In the genomic region with DNA sequence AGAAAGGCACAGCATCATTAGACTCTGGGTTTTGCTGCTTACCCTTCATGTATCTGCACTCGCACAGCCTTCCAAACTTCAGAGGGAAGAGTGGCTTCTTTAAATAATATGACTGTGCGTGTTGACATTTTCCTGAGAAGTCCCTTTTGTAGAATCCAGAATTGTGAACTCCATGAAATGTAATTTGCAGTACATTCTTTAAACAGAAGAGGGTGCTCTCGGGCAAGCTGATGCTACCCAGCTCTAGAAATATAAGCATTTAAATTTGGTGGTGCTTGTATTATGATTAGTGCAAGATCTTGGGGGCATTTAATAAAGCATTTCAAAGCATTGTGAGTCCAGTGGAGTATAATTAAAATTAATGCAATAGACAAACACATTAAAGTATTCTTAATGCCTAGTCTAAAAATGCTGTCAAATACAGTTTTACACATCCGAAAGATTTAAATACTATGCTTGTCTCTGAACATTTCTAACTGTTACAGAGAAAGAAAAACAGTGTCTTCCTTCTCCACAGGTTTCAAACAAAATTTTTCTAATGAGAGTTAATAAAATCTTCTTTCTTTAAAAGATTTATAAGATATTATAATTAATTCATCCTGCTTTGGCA, we compare ENCODE assay signal across 8 cellular contexts. TPM values are rescaled to one million over a fixed set of nuclear protein-coding genes. Genes with fewer than 3 reads are reported as not detected.
DNase-seq lines count a peak whose midpoint lies in the region; ATAC-seq and TF ChIP-seq lines count a peak whose summit lies in the region.

No MANE protein-coding gene starts in this region.

- in situ Hi-C loops in KBM-7 (cut with MboI; ENCODE audit: low pct_unique_long_range_greater_than_20kb, low sequenced_read_pairs) = no loop called here

- ATAC-seq in omental fat pad (ENCODE audit: low FRiP score) (no peak), HG03095 (IDR thresholded peaks at IDR 0.05; ENCODE audit: unreplicated experiment) (no peak)

- TF ChIP-seq CTCF in RWPE1 (conservative IDR thresholded peaks at IDR 0.05; ENCODE audit: low read depth) (peak; percentile 78), omental fat pad (IDR thresholded peaks at IDR 0.05) (no peak)

- DNase-seq in NCI-H510A treated with DMSO at 0.1 percent for 48 hours (lab: John Stamatoyannopoulos, UW) (peak; percentile 71), NCI-H510A (lab: John Stamatoyannopoulos, UW) (no peak), KBM-7 (peak; percentile 71), RWPE1 (ENCODE audit: low spot score) (peak; percentile 21), fibroblast of gingiva (ENCODE audit: low read depth) (peak; percentile 26), pulmonary artery endothelial cell (ENCODE audit: low read depth, low spot score) (peak; percentile 2), omental fat pad (ENCODE audit: low spot score) (no peak)

- no peak overlapping the region for H3K27ac ChIP-seq in RWPE1

- CTCF ChIA-PET in RWPE1 (lab: Yijun Ruan, JAX) = interaction anchor here (0.5 to 1.2 kb wide), 9 partner anchors 10 to 1802 kb away, joined by 3 to 5 read pairs (median 3); no protein-coding TSS in a partner anchor

- POLR2A ChIA-PET in RWPE1 (lab: Yijun Ruan, JAX; ENCODE audit: low non-redundant PET) = no interaction called here

RNA-seq across cellular contexts. Expression of a gene that starts 17.3 kb away (rescaled TPM):
- total RNA-seq in pulmonary artery endothelial cell (0.59 and 0.74 TPM in 2 replicates), omental fat pad (1 to 10 TPM in 2 of 4 donors, not detected in 2; 1.1 to 2.4 TPM)

Comparison
In these comparisons a context has a peak if more than half of its experiments do, and no peak if none do; other contexts are left out.
1. DNase-seq: peak in NCI-H510A treated with DMSO at 0.1 percent for 48 hours (single experiment), KBM-7 (single experiment), RWPE1 (single experiment), fibroblast of gingiva (single experiment) and pulmonary artery endothelial cell (single experiment); none in NCI-H510A (single experiment) and omental fat pad (single experiment).